ENCODE assay signal across 7 cellular contexts in the genomic region with DNA sequence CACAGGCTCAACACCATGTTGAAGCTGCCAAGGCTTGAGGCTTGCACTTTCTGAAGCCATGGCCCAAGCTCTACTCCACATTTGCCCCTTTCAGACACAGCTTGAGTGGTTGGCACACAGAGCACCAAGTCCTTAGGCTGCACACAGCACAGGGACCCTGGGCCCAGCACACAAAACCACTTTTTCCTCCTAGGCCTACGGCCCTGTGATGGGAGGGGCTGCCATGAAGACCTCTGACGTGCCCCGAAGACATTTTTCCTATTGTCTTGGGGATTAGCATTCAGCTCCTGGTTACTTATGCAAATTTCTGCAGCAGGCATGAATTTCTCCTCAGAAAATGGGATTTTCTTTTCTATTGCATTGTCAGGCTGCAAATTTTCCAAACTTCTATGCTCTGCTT.
"Had no signal": no experiment of that assay in that cellular context is flagged by ENCODE, and none has a peak within 500 bp of the region (broad histone marks: within the 10 kb centered on the region; RNA-seq: fewer than 3 reads in every experiment).

No MANE protein-coding gene starts in this region.

- ATAC-seq: HCT116, K562 had no signal

- H2AFZ ChIP-seq: GM23248 had no signal

- DNase-seq: GM23248, GOT3, H7, IMR-90, KG1 had no signal

- H3K4me3 ChIP-seq: GM23248, K562 had no signal

- H3K9ac ChIP-seq: GM23248 had no signal

- H3K27ac ChIP-seq: GM23248 had no signal
